30 cellular contexts compared by ENCODE assay signal in genomic region chr16:22014271-22014873, GRCh38. TPM values are rescaled to one million over a fixed set of nuclear protein-coding genes. Genes with fewer than 3 reads are reported as not detected.
A peak's percentile ranks its signal among the peaks of the same experiment; 100 is the strongest.
DNase-seq lines count a peak whose midpoint lies in the region; ATAC-seq and FAIRE-seq lines count a peak whose summit lies in the region.
"Had no signal": no experiment of that assay in that cellular context is flagged by ENCODE, and none has a peak within 500 bp of the region (broad histone marks: within the 10 kb centered on the region; RNA-seq: fewer than 3 reads in every experiment).

No MANE protein-coding gene starts in this region.

- H3K9me2 ChIP-seq in Karpas-422 (replicated peaks; ENCODE audit: insufficient read depth, low read length): no peaks in the 10 kb centered on the region

- H3K9ac ChIP-seq in Karpas-422 (ENCODE audit: low read length): no peak overlapping the region
- H3K9ac ChIP-seq: BLaER1 treated with 17β-estradiol and CSF1 and Interleukin-3, amounts not matched to agents 10 nM and 100 nM had no signal

- peaks cover 62% of the 10 kb centered on the region for H4K20me1 ChIP-seq in Karpas-422 (ENCODE audit: insufficient read depth, low read depth, low read length)

- H3K27me3 ChIP-seq in Karpas-422 (ENCODE audit: low read length): no peaks in the 10 kb centered on the region
- H3K27me3 ChIP-seq: BLaER1 treated with 17β-estradiol and CSF1 and Interleukin-3, amounts not matched to agents 10 nM and 100 nM; esophagus muscularis mucosa; MG63 had no signal

- H3K27ac Mint-ChIP-seq in natural killer cell treated with Interleukin-12 subunit alpha and Interleukin-12 subunit beta and Interleukin-15 and Interleukin-18, amount 100 ng/mL, for 72 hours: no peak overlapping the region
- H3K27ac Mint-ChIP-seq: activated CD4-positive, alpha-beta memory T cell treated with anti-CD3 and anti-CD28 coated beads, Interleukin-2, amount 10 ng/mL, durations not matched to agents 7 days and 5 days; naive thymus-derived CD8-positive, alpha-beta T cell; WTC11 had no signal

- DNase-seq in Karpas-422: peak; percentile 58
- peak; percentile 62 for DNase-seq in germinal center (ENCODE audit: low spot score)
- no peak for DNase-seq in OCI-M1 (lab: John Stamatoyannopoulos, UW)
- no peak for DNase-seq in stimulated activated CD4-positive, alpha-beta T cell treated with anti-CD3 and anti-CD28 coated beads, Interleukin-15, amount 100 ng/mL, for 24 hours
- no peak for DNase-seq in NCI-H1417 (lab: John Stamatoyannopoulos, UW)
- DNase-seq in natural killer cell treated with Interleukin-12 subunit alpha and Interleukin-12 subunit beta and Interleukin-15 and Interleukin-18, amount 100 ng/mL, for 72 hours (ENCODE audit: low spot score): no peak
- DNase-seq: activated CD4-positive, alpha-beta memory T cell treated with anti-CD3 and anti-CD28 coated beads, Interleukin-2, amount 10 ng/mL, durations not matched to agents 7 days and 5 days; activated naive CD4-positive, alpha-beta T cell treated with anti-CD3 and anti-CD28 coated beads, Interleukin-2, amount 50 U/mL, for 16 hours; effector CD4-positive, alpha-beta T cell; EL; HCEC 1CT; IMR-90; kidney glomerular epithelial cell; MG63; naive thymus-derived CD8-positive, alpha-beta T cell; NCI-H1694 treated with DMSO at 0.1 percent for 48 hours; right cardiac atrium had no signal

- FAIRE-seq in G401.6 (lab: Jason Lieb, UNC): peak; percentile 76
- FAIRE-seq: A549, astrocyte, urothelium cell line had no signal

- peak; percentile 46 for ATAC-seq in GM19324 (IDR thresholded peaks at IDR 0.05; ENCODE audit: low FRiP score, unreplicated experiment)
- ATAC-seq in natural killer cell treated with Interleukin-12 subunit alpha and Interleukin-12 subunit beta and Interleukin-15 and Interleukin-18, amount 100 ng/mL, for 72 hours: no peak
- ATAC-seq: A549; naive thymus-derived CD8-positive, alpha-beta T cell; right cardiac atrium; SK-N-SH treated with all-trans-retinoic acid at 6 μM for 48 hours; WTC11 had no signal

- no peak overlapping the region for H3K27ac ChIP-seq in Karpas-422 (ENCODE audit: low read length)
- H3K27ac ChIP-seq: A549; BLaER1 treated with 17β-estradiol and CSF1 and Interleukin-3, amounts not matched to agents 10 nM and 100 nM; esophagus muscularis mucosa had no signal

- H3K36me3 ChIP-seq in Karpas-422 (ENCODE audit: insufficient read depth, low read length): no peaks in the 10 kb centered on the region
- H3K36me3 ChIP-seq: BLaER1 treated with 17β-estradiol and CSF1 and Interleukin-3, amounts not matched to agents 10 nM and 100 nM; esophagus muscularis mucosa had no signal

- no peak overlapping the region for H2AFZ ChIP-seq in Karpas-422 (ENCODE audit: low read length)

- no peaks in the 10 kb centered on the region for H3K27me3 Mint-ChIP-seq in natural killer cell treated with Interleukin-12 subunit alpha and Interleukin-12 subunit beta and Interleukin-15 and Interleukin-18, amount 100 ng/mL, for 72 hours
- H3K27me3 Mint-ChIP-seq: activated CD4-positive, alpha-beta memory T cell treated with anti-CD3 and anti-CD28 coated beads, Interleukin-2, amount 10 ng/mL, durations not matched to agents 7 days and 5 days; naive thymus-derived CD8-positive, alpha-beta T cell had no signal

- no peaks in the 10 kb centered on the region for H3K79me2 ChIP-seq in Karpas-422 (ENCODE audit: low read length)

- H3K9me3 Mint-ChIP-seq in natural killer cell treated with Interleukin-12 subunit alpha and Interleukin-12 subunit beta and Interleukin-15 and Interleukin-18, amount 100 ng/mL, for 72 hours: no peaks in the 10 kb centered on the region
- H3K9me3 Mint-ChIP-seq: activated CD4-positive, alpha-beta memory T cell treated with anti-CD3 and anti-CD28 coated beads, Interleukin-2, amount 10 ng/mL, durations not matched to agents 7 days and 5 days; naive thymus-derived CD8-positive, alpha-beta T cell; WTC11 had no signal

- peaks cover 44% of the 10 kb centered on the region for H3K4me1 ChIP-seq in Karpas-422 (ENCODE audit: low read length)

- no peak overlapping the region for H3K4me3 Mint-ChIP-seq in natural killer cell treated with Interleukin-12 subunit alpha and Interleukin-12 subunit beta and Interleukin-15 and Interleukin-18, amount 100 ng/mL, for 72 hours
- H3K4me3 Mint-ChIP-seq: activated CD4-positive, alpha-beta memory T cell treated with anti-CD3 and anti-CD28 coated beads, Interleukin-2, amount 10 ng/mL, durations not matched to agents 7 days and 5 days; WTC11 had no signal

- H3K9me3 ChIP-seq in Karpas-422 (ENCODE audit: low read length): no peaks in the 10 kb centered on the region
- H3K9me3 ChIP-seq: A549; BLaER1 treated with 17β-estradiol and CSF1 and Interleukin-3, amounts not matched to agents 10 nM and 100 nM; esophagus muscularis mucosa; MG63 had no signal

- H3K4me2 ChIP-seq in Karpas-422 (ENCODE audit: low read depth, low read length, poor library complexity, severe bottlenecking): peak overlapping the region; percentile 35
- H3K4me2 ChIP-seq: A549; BLaER1 treated with 17β-estradiol and CSF1 and Interleukin-3, amounts not matched to agents 10 nM and 100 nM had no signal

- no peaks in the 10 kb centered on the region for H3K36me3 Mint-ChIP-seq in natural killer cell treated with Interleukin-12 subunit alpha and Interleukin-12 subunit beta and Interleukin-15 and Interleukin-18, amount 100 ng/mL, for 72 hours
- H3K36me3 Mint-ChIP-seq: naive thymus-derived CD8-positive, alpha-beta T cell; WTC11 had no signal

- peaks cover 26 to 34% of the 10 kb centered on the region in 2 donors for H3K4me1 Mint-ChIP-seq in natural killer cell treated with Interleukin-12 subunit alpha and Interleukin-12 subunit beta and Interleukin-15 and Interleukin-18, amount 100 ng/mL, for 72 hours (ENCODE audit: low read depth in 2 of 2)

- H3K4me3 ChIP-seq in Karpas-422 (ENCODE audit: low read length): no peak overlapping the region
- H3K4me3 ChIP-seq: A549; BLaER1 treated with 17β-estradiol and CSF1 and Interleukin-3, amounts not matched to agents 10 nM and 100 nM; esophagus muscularis mucosa; MG63 had no signal

RNA-seq across cellular contexts. Expression of gene MOSMO, which starts 6.5 kb away (rescaled TPM):
- 8.7 and 13.9 TPM in 2 replicates for total RNA-seq in Karpas-422 (2014; rRNA removed; shearing (Covaris generic); ENCODE audit: low replicate concordance)
- 10 to 100 TPM; 10.9 to 14.1 TPM for total RNA-seq in natural killer cell treated with Interleukin-12 subunit alpha and Interleukin-12 subunit beta and Interleukin-15 and Interleukin-18, amount 100 ng/mL, for 72 hours

RNA-seq across cellular contexts. Expression of gene PDZD9, which starts 13.5 kb away (rescaled TPM):
- total RNA-seq in Karpas-422 (2014; rRNA removed; shearing (Covaris generic); ENCODE audit: low replicate concordance): not detected in 2 replicates
- total RNA-seq in natural killer cell treated with Interleukin-12 subunit alpha and Interleukin-12 subunit beta and Interleukin-15 and Interleukin-18, amount 100 ng/mL, for 72 hours: not detected
- total RNA-seq: activated CD4-positive, alpha-beta memory T cell treated with anti-CD3 and anti-CD28 coated beads, Interleukin-2, amount 10 ng/mL, durations not matched to agents 7 days and 5 days; astrocyte; chondrocyte; esophagus muscularis mucosa; IMR-90; mesenteric fat pad; naive thymus-derived CD8-positive, alpha-beta T cell; osteocyte; right cardiac atrium; RPMI7951; WTC11 had no signal

Comparison
In these comparisons a context has a peak if more than half of its experiments do, and no peak if none do; other contexts are left out.
1. DNase-seq: peak in Karpas-422 (single experiment) and germinal center (single experiment); none in OCI-M1 (single experiment), stimulated activated CD4-positive, alpha-beta T cell treated with anti-CD3 and anti-CD28 coated beads, Interleukin-15, amount 100 ng/mL, for 24 hours (single experiment), NCI-H1417 (0 of 3) and natural killer cell treated with Interleukin-12 subunit alpha and Interleukin-12 subunit beta and Interleukin-15 and Interleukin-18, amount 100 ng/mL, for 72 hours (single experiment).